24 cellular contexts compared by ENCODE assay signal in genomic region chr7:108293190-108293612, GRCh38.
DNase-seq lines count a peak whose midpoint lies in the region; ATAC-seq, FAIRE-seq and TF ChIP-seq lines count a peak whose summit lies in the region.
"Had no signal": no experiment of that assay in that cellular context is flagged by ENCODE, and none has a peak within 500 bp of the region (broad histone marks: within the 10 kb centered on the region; RNA-seq: fewer than 3 reads in every experiment).

No MANE protein-coding gene starts in this region.

- H3K4me2 ChIP-seq in astrocyte (ENCODE audit: low read length) = peak overlapping the region; percentile 36
- H3K4me2 ChIP-seq in trophoblast cell (ENCODE audit: low read length) = no peak overlapping the region

- H3K79me1 ChIP-seq in trophoblast cell (ENCODE audit: low read length) = no peaks in the 10 kb centered on the region

- no peak overlapping the region for H3K27ac Mint-ChIP-seq in astrocyte (ENCODE audit: unreplicated experiment)
- H3K27ac Mint-ChIP-seq: progenitor cell of endocrine pancreas; stimulated activated naive B cell treated with anti-CD40 and anti-IgM and Interleukin-4, amounts not matched to agents 10 μg/mL and 1 μg/mL and 100 μg/mL, for 72 hours; T-helper 1 cell treated with Interleukin-12 subunit alpha and Interleukin-12 subunit beta and Interleukin-4 antibody, amounts not matched to agents 30 μg/mL and 1 μg/mL, for 36 hours had no signal

- H3K4me3 Mint-ChIP-seq in astrocyte (ENCODE audit: unreplicated experiment) = no peak overlapping the region
- H3K4me3 Mint-ChIP-seq: stimulated activated naive B cell treated with anti-CD40 and anti-IgM and Interleukin-4, amounts not matched to agents 10 μg/mL and 1 μg/mL and 100 μg/mL, for 72 hours; T-helper 1 cell treated with Interleukin-12 subunit alpha and Interleukin-12 subunit beta and Interleukin-4 antibody, amounts not matched to agents 30 μg/mL and 1 μg/mL, for 36 hours had no signal

- H2BK5ac ChIP-seq in trophoblast cell (ENCODE audit: low read depth, low read length, poor library complexity) = no peak overlapping the region

- no peaks in the 10 kb centered on the region for H3K36me3 Mint-ChIP-seq in astrocyte (ENCODE audit: low read depth, unreplicated experiment)
- H3K36me3 Mint-ChIP-seq: stimulated activated naive B cell treated with anti-CD40 and anti-IgM and Interleukin-4, amounts not matched to agents 10 μg/mL and 1 μg/mL and 100 μg/mL, for 72 hours had no signal

- H2BK120ac ChIP-seq in trophoblast cell (ENCODE audit: insufficient read depth, low read length, poor library complexity) = no peak overlapping the region

- no peak for TF ChIP-seq POLR2A in spleen (IDR thresholded peaks at IDR 0.05)

- H3K27ac ChIP-seq in astrocyte (ENCODE audit: low read depth, low read length) (no peak overlapping the region), spleen (peak overlapping the region in 7 of 8 donors; percentile 34 to 68 (median 58)), trophoblast cell (ENCODE audit: low read depth, low read length) (no peak overlapping the region)
- H3K27ac ChIP-seq: C4-2B, gastrocnemius medialis had no signal

- H3K23ac ChIP-seq in trophoblast cell (ENCODE audit: low read length) = no peak overlapping the region

- no peak overlapping the region for H3K4ac ChIP-seq in trophoblast cell (ENCODE audit: low read depth, low read length)

- no peaks in the 10 kb centered on the region for H3K27me3 Mint-ChIP-seq in astrocyte (ENCODE audit: low read depth, unreplicated experiment)
- H3K27me3 Mint-ChIP-seq: progenitor cell of endocrine pancreas had no signal

- H3K4me1 ChIP-seq in astrocyte (ENCODE audit: insufficient read depth, low read length) (peaks cover 14% of the 10 kb centered on the region), spleen (peaks cover 10 to 26% (median 16%) of the 10 kb centered on the region in 6 donors), trophoblast cell (ENCODE audit: control insufficient read depth in 1 of 2, insufficient read depth in 2 of 2, low read length in 2 of 2) (peaks cover 2 to 3% of the 10 kb centered on the region in 2 experiments)
- H3K4me1 ChIP-seq: gastrocnemius medialis had no signal

- H3K27me3 ChIP-seq in astrocyte (ENCODE audit: insufficient read depth, low read length) = no peaks in the 10 kb centered on the region
- no peaks in the 10 kb centered on the region for H3K27me3 ChIP-seq in spleen (replicated peaks in 1 of 7)
- H3K27me3 ChIP-seq in trophoblast cell (ENCODE audit: insufficient read depth, low read length) = no peaks in the 10 kb centered on the region
- H3K27me3 ChIP-seq: gastrocnemius medialis, tibial nerve had no signal

- no peak overlapping the region for H3K4me3 ChIP-seq in astrocyte (ENCODE audit: insufficient read depth, low read depth, low read length)
- H3K4me3 ChIP-seq in spleen = no peak overlapping the region
- no peak overlapping the region for H3K4me3 ChIP-seq in trophoblast cell (ENCODE audit: low read depth, low read length)
- H3K4me3 ChIP-seq: gastrocnemius medialis, tibial nerve had no signal

- peaks cover 11% of the 10 kb centered on the region for H3K4me1 Mint-ChIP-seq in astrocyte (ENCODE audit: low read depth, unreplicated experiment)

- H2AFZ ChIP-seq in astrocyte (ENCODE audit: low read depth, low read length) (peak overlapping the region; percentile 50), trophoblast cell (ENCODE audit: insufficient read depth, low read length, poor library complexity) (no peak overlapping the region)

- no peak for ATAC-seq in HG02938 (IDR thresholded peaks at IDR 0.05; ENCODE audit: unreplicated experiment)
- ATAC-seq: gastrocnemius medialis; left ventricle myocardium superior; stimulated activated naive B cell treated with anti-CD40 and anti-IgM and Interleukin-4, amounts not matched to agents 10 μg/mL and 1 μg/mL and 100 μg/mL, for 72 hours had no signal

- no peak overlapping the region for H3K14ac ChIP-seq in trophoblast cell (ENCODE audit: low read length)

- H3K79me2 ChIP-seq in astrocyte (ENCODE audit: insufficient read depth, low read length) = no peaks in the 10 kb centered on the region
- H3K79me2 ChIP-seq in trophoblast cell (ENCODE audit: control insufficient read depth, insufficient read depth, low read length, poor library complexity) = no peaks in the 10 kb centered on the region

- no peak for FAIRE-seq in astrocyte (lab: Jason Lieb, UNC)
- FAIRE-seq: endometrium, HTR-8/SVneo had no signal

- H2AK5ac ChIP-seq in trophoblast cell (ENCODE audit: low read length) = no peak overlapping the region

- no peaks in the 10 kb centered on the region for H3K9me3 Mint-ChIP-seq in astrocyte (ENCODE audit: unreplicated experiment)
- H3K9me3 Mint-ChIP-seq: T-helper 1 cell treated with Interleukin-12 subunit alpha and Interleukin-12 subunit beta and Interleukin-4 antibody, amounts not matched to agents 30 μg/mL and 1 μg/mL, for 36 hours had no signal

- H4K20me1 ChIP-seq in astrocyte (ENCODE audit: insufficient read depth, low read length) = no peaks in the 10 kb centered on the region

- intact Hi-C loops in spleen (cut with DNase I; ENCODE audit: low total_unique reads) = no loop called here

- TF ChIP-seq CTCF in astrocyte (IDR thresholded peaks at IDR 0.05; ENCODE audit: insufficient read depth, low read depth, low read length) (no peak), spleen (IDR thresholded peaks at IDR 0.05 in 8 of 11, conservative IDR thresholded peaks at IDR 0.05 in 3 of 11) (no peak)

- H3K9me3 ChIP-seq in astrocyte (ENCODE audit: insufficient read depth, low read depth, low read length) (no peaks in the 10 kb centered on the region), spleen (no peaks in the 10 kb centered on the region), trophoblast cell (ENCODE audit: insufficient read depth, low read depth, low read length) (no peaks in the 10 kb centered on the region)
- H3K9me3 ChIP-seq: gastrocnemius medialis, tibial nerve had no signal

- 48 to 71% (median 60%) methylated on average over 7 of the region's 7 CpGs for WGBS in spleen, 5 donors
- WGBS in trophoblast cell (ENCODE audit: extremely low coverage, insufficient coverage, insufficient read length) = no CpG with 5 or more reads among the region's 7 CpGs

- no peak overlapping the region for H3K18ac ChIP-seq in trophoblast cell (ENCODE audit: low read length)

- no peak overlapping the region for H4K91ac ChIP-seq in trophoblast cell (ENCODE audit: low read depth, low read length)

- DNase-seq in NCI-H146 (lab: John Stamatoyannopoulos, UW) = peak; percentile 39
- DNase-seq in NCI-H146 treated with DMSO at 0.1 percent for 48 hours (lab: John Stamatoyannopoulos, UW; ENCODE audit: unreplicated experiment) = no peak
- DNase-seq in astrocyte (ENCODE audit: low read depth) = peak; percentile 33
- peak; percentile 28 for DNase-seq in left kidney (ENCODE audit: low read depth, low spot score)
- no peak for DNase-seq in spleen
- DNase-seq in activated CD4-positive, CD25-positive, alpha-beta regulatory T cell treated with anti-CD3 and anti-CD28 coated beads, Interleukin-2, amount 50 U/mL, for 72 hours = no peak
- no peak for DNase-seq in trophoblast cell
- DNase-seq: 8988T; activated CD4-positive, alpha-beta T cell treated with anti-CD3 and anti-CD28 coated beads for 1 hour; DND-41; gastrocnemius medialis; left ventricle myocardium superior; NCI-H187; NCI-H446 treated with DMSO at 0.1 percent for 48 hours; Right ventricle myocardium superior; stimulated activated CD4-positive, alpha-beta T cell treated with anti-CD3 and anti-CD28 coated beads, Interleukin-15, amount 100 ng/mL, for 24 hours; stimulated activated naive B cell treated with anti-CD40 and anti-IgM and Interleukin-4, amounts not matched to agents 10 μg/mL and 1 μg/mL and 100 μg/mL, for 72 hours had no signal

- H2BK12ac ChIP-seq in trophoblast cell (ENCODE audit: low read length) = no peak overlapping the region

- no peak overlapping the region for H4K8ac ChIP-seq in trophoblast cell (ENCODE audit: low read depth, low read length)

- H3K36me3 ChIP-seq in astrocyte (ENCODE audit: insufficient read depth, low read length) = no peaks in the 10 kb centered on the region
- H3K36me3 ChIP-seq in spleen = no peaks in the 10 kb centered on the region
- H3K36me3 ChIP-seq in trophoblast cell (ENCODE audit: control insufficient read depth in 1 of 2, insufficient read depth in 2 of 2, low read length in 2 of 2) = no peaks in the 10 kb centered on the region
- H3K36me3 ChIP-seq: gastrocnemius medialis, tibial nerve had no signal

- H3K9ac ChIP-seq in astrocyte (ENCODE audit: low read length) (no peak overlapping the region), trophoblast cell (ENCODE audit: low read length) (no peak overlapping the region)

- H4K12ac ChIP-seq in trophoblast cell (ENCODE audit: low read depth, low read length) = no peak overlapping the region

Comparison
In these comparisons a context has a peak if more than half of its experiments do, and no peak if none do; other contexts are left out.
1. DNase-seq: peak in NCI-H146 (single experiment), astrocyte (single experiment) and left kidney (single experiment); none in NCI-H146 treated with DMSO at 0.1 percent for 48 hours (single experiment), spleen (single experiment), activated CD4-positive, CD25-positive, alpha-beta regulatory T cell treated with anti-CD3 and anti-CD28 coated beads, Interleukin-2, amount 50 U/mL, for 72 hours (single experiment) and trophoblast cell (0 of 2).
2. H3K27ac ChIP-seq: peak in spleen (7 of 8); none in astrocyte (single experiment) and trophoblast cell (single experiment).